In the genomic region with DNA sequence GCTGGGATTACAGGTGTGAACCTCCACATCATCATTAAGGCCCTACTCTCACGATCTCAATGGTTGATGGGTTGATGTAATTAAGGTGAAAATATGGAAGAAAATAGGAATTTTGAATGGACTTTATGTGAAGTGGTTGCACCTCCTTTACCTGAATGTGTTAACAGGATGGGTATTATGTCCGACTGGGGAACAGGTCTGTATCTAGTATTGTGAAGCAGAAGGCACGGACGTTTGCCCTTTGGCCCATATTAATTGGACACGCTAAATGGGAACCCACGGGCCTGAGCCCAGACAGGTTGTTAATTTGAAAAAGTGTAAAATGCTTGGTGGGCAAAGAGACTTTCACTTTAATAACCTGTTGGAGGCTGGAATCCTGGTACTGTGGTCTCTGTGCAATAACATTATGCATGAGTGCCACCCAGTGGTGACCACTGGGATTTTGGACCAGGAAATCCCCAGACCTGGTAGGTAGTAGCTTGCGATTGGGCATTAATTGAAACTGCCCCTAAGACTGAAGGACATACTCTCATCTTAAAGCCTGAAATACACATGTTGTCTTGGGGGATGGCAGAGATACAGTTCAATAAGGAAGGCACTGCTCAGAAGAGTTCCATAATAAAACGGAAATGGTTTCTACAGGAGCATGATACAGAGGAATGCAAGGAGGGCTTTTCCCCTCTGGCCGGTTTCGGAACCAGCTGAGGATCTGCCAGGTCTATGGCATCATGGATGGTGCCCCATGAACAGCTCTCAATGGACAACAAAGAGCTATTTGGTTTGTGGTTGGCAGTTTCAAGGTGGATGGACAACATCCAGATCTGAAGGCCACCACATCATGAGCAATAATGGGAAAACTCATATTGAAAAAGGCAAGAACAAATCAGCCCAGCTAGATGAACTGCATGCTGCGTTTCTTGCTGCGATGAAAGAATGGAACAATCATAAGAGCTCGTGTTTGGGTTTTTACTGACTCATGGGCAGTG, we compare ENCODE assay signal across 8 cellular contexts. TPM values are rescaled to one million over a fixed set of nuclear protein-coding genes. Genes with fewer than 3 reads are reported as not detected.
DNase-seq lines count a peak whose midpoint lies in the region; ATAC-seq lines count a peak whose summit lies in the region.

No MANE protein-coding gene starts in this region.

- intact Hi-C loops in activated CD4-positive, alpha-beta memory T cell treated with anti-CD3 and anti-CD28 coated beads for 36 hours (cut with micrococcal nuclease): loop anchor here (1.0 to 5.0 kb wide), 4 partner anchors 26 to 654 kb away; a partner anchor contains a TSS

- H3K9me3 Mint-ChIP-seq in activated CD4-positive, alpha-beta memory T cell treated with anti-CD3 and anti-CD28 coated beads for 36 hours: peaks cover 6% of the 10 kb centered on the region

- CTCF ChIA-PET in activated CD4-positive, alpha-beta memory T cell treated with anti-CD3 and anti-CD28 coated beads for 36 hours (lab: Charles Lee): interaction anchor here (0.6 to 5.5 kb wide), 30 partner anchors 8 to 844 kb away, joined by 3 to 111 read pairs (median 4); a partner anchor contains a TSS

- H3K27ac Mint-ChIP-seq in activated CD4-positive, alpha-beta memory T cell treated with anti-CD3 and anti-CD28 coated beads for 36 hours: peak overlapping the region; percentile 39

- H3K27me3 Mint-ChIP-seq in activated CD4-positive, alpha-beta memory T cell treated with anti-CD3 and anti-CD28 coated beads for 36 hours: no peaks in the 10 kb centered on the region

- POLR2A ChIA-PET in activated CD4-positive, alpha-beta memory T cell treated with anti-CD3 and anti-CD28 coated beads for 36 hours (lab: Charles Lee): interaction anchor here (1.0 kb wide), 1 partner anchor 26 kb away, joined by 4 read pairs; no protein-coding TSS in a partner anchor

- DNase-seq in GDM1 (lab: John Stamatoyannopoulos, UW): peak; percentile 68
- peak; percentile 80 for DNase-seq in NCI-H69 (lab: John Stamatoyannopoulos, UW)
- DNase-seq in activated CD4-positive, alpha-beta memory T cell treated with anti-CD3 and anti-CD28 coated beads for 36 hours: peak; percentile 78
- peak; percentile 78 for DNase-seq in ecto neural progenitor cell (ENCODE audit: low spot score)
- DNase-seq in lung microvascular endothelial cell (ENCODE audit: low read depth in 2 of 2): peak; percentile 80 to 90
- peak; percentile 44 for DNase-seq in stimulated activated CD8-positive, alpha-beta memory T cell treated with anti-CD3 and anti-CD28 coated beads, Interleukin-15, amount 100 ng/mL, for 4 hours (ENCODE audit: low read depth in 2 of 2)

- peak overlapping the region; percentile 6 for H3K4me3 Mint-ChIP-seq in activated CD4-positive, alpha-beta memory T cell treated with anti-CD3 and anti-CD28 coated beads for 36 hours

- H3K36me3 Mint-ChIP-seq in activated CD4-positive, alpha-beta memory T cell treated with anti-CD3 and anti-CD28 coated beads for 36 hours: peaks cover 2% of the 10 kb centered on the region

- peaks cover 12% of the 10 kb centered on the region for H3K4me1 Mint-ChIP-seq in activated CD4-positive, alpha-beta memory T cell treated with anti-CD3 and anti-CD28 coated beads for 36 hours (ENCODE audit: low read depth)

- ATAC-seq in HG03175 (IDR thresholded peaks at IDR 0.05; ENCODE audit: unreplicated experiment): peak; percentile 57
- ATAC-seq in HG02763 (IDR thresholded peaks at IDR 0.05; ENCODE audit: unreplicated experiment): no peak

RNA-seq across cellular contexts. Expression of a gene that starts 26.2 kb away (rescaled TPM):
- 10 to 100 TPM; 16.5 to 17.2 TPM for total RNA-seq in activated CD4-positive, alpha-beta memory T cell treated with anti-CD3 and anti-CD28 coated beads for 36 hours
- total RNA-seq in lung microvascular endothelial cell: 29.2 and 37.7 TPM in 2 replicates
